In genomic region chr1:212182585-212182984, GRCh38 we compare ENCODE assay signal across 27 cellular contexts.
"Had no signal": no experiment of that assay in that cellular context is flagged by ENCODE, and none has a peak within 500 bp of the region (broad histone marks: within the 10 kb centered on the region; RNA-seq: fewer than 3 reads in every experiment).

No MANE protein-coding gene starts in this region.

- H3K4me3 ChIP-seq: heart right ventricle, hepatocyte, left lung, lower lobe of right lung, ovary, prostate gland, right atrium auricular region, right lobe of liver, smooth muscle cell, stomach, testis, thyroid gland, transverse colon, upper lobe of left lung, vagina had no signal

- H3K36me3 Mint-ChIP-seq: naive B cell; natural killer cell; stimulated activated memory B cell treated with anti-CD40 and anti-IgM and Interleukin-4, amounts not matched to agents 10 μg/mL and 1 μg/mL and 100 μg/mL, for 72 hours had no signal

- H3K4me1 Mint-ChIP-seq: nephron progenitor cell had no signal

- H3K27ac Mint-ChIP-seq: natural killer cell; nephron progenitor cell; stimulated activated memory B cell treated with anti-CD40 and anti-IgM and Interleukin-4, amounts not matched to agents 10 μg/mL and 1 μg/mL and 100 μg/mL, for 72 hours had no signal

- H3K27ac ChIP-seq: heart right ventricle, hepatocyte, left lung, lower lobe of right lung, ovary, prostate gland, right atrium auricular region, right lobe of liver, stomach, testis, transverse colon, vagina had no signal

- H3K79me2 ChIP-seq: hepatocyte had no signal

- H3K9me3 ChIP-seq: heart right ventricle, left lung, lower lobe of right lung, ovary, prostate gland, right atrium auricular region, right lobe of liver, stomach, testis, thyroid gland, transverse colon, upper lobe of left lung, vagina had no signal

- H3K4me2 ChIP-seq: hepatocyte, smooth muscle cell had no signal

- H3K4me3 Mint-ChIP-seq: naive B cell; natural killer cell; nephron progenitor cell; stimulated activated memory B cell treated with anti-CD40 and anti-IgM and Interleukin-4, amounts not matched to agents 10 μg/mL and 1 μg/mL and 100 μg/mL, for 72 hours had no signal

- H3K9me3 Mint-ChIP-seq: naive B cell; natural killer cell; nephron progenitor cell; stimulated activated memory B cell treated with anti-CD40 and anti-IgM and Interleukin-4, amounts not matched to agents 10 μg/mL and 1 μg/mL and 100 μg/mL, for 72 hours had no signal

- H3K36me3 ChIP-seq: heart right ventricle, left lung, lower lobe of right lung, ovary, prostate gland, right atrium auricular region, right lobe of liver, stomach, thyroid gland, transverse colon, upper lobe of left lung, vagina had no signal

- H3K27me3 Mint-ChIP-seq: naive B cell; stimulated activated memory B cell treated with anti-CD40 and anti-IgM and Interleukin-4, amounts not matched to agents 10 μg/mL and 1 μg/mL and 100 μg/mL, for 72 hours had no signal

- DNase-seq: heart right ventricle; left lung; lower lobe of right lung; mammary epithelial cell; mesenchymal stem cell; naive B cell; natural killer cell; nephron progenitor cell; ovary; posterior cingulate gyrus; right lobe of liver; stimulated activated CD4-positive, alpha-beta T cell treated with anti-CD3 and anti-CD28 coated beads, Interleukin-1b, Interleukin-23, amount 100 ng/mL, for 48 hours; stimulated activated CD4-positive, alpha-beta T cell treated with anti-CD3 and anti-CD28 coated beads, Interleukin-2, amount 100 ng/mL, for 48 hours; stimulated activated CD4-positive, alpha-beta T cell treated with anti-CD3 and anti-CD28 coated beads, Interleukin-4, amount 100 ng/mL, for 4 hours; stimulated activated CD8-positive, alpha-beta memory T cell treated with anti-CD3 and anti-CD28 coated beads, Interleukin-4, amount 100 ng/mL, for 48 hours; stimulated activated naive CD4-positive, alpha-beta T cell treated with Interleukin-2 at 50 U/mL for 16 hours; stomach; testis; thyroid gland; transverse colon; upper lobe of left lung had no signal

- H3K4me1 ChIP-seq: prostate gland, right lobe of liver, testis had no signal

- H2AFZ ChIP-seq: hepatocyte had no signal

- ATAC-seq: heart right ventricle; left lung; lower lobe of right lung; natural killer cell; right lobe of liver; stimulated activated memory B cell treated with anti-CD40 and anti-IgM and Interleukin-4, amounts not matched to agents 10 μg/mL and 1 μg/mL and 100 μg/mL, for 72 hours had no signal

- H3K27me3 ChIP-seq: heart right ventricle, hepatocyte, left lung, ovary, right atrium auricular region, right lobe of liver, stomach, testis, thyroid gland, transverse colon, upper lobe of left lung, vagina had no signal
